Comparison of ENCODE assay signal across 8 cellular contexts in genomic region chr14:22829661-22830328, GRCh38. TPM values are rescaled to one million over a fixed set of nuclear protein-coding genes. Genes with fewer than 3 reads are reported as not detected.
DNase-seq lines count a peak whose midpoint lies in the region; ATAC-seq and TF ChIP-seq lines count a peak whose summit lies in the region.

MRPL52 (plus strand) TSS chr14:22829887; CDS start chr14:22829913, 26 bp downstream.

- peak within 1 kb of the TSS; percentile 90 for H3K27ac Mint-ChIP-seq in activated CD4-positive, alpha-beta memory T cell treated with anti-CD3 and anti-CD28 coated beads, Interleukin-2, amount 10 ng/mL, durations not matched to agents 7 days and 5 days

- H3K27me3 Mint-ChIP-seq in activated CD4-positive, alpha-beta memory T cell treated with anti-CD3 and anti-CD28 coated beads, Interleukin-2, amount 10 ng/mL, durations not matched to agents 7 days and 5 days = no peaks in the 10 kb centered on the region

- ATAC-seq in GM19395 (IDR thresholded peaks at IDR 0.05; ENCODE audit: unreplicated experiment) (peak; percentile 88), HG03565 (IDR thresholded peaks at IDR 0.05; ENCODE audit: unreplicated experiment) (peak; percentile 77), lung (ENCODE audit: insufficient read depth, low FRiP score) (peak; percentile 88)

- CTCF ChIA-PET in activated CD4-positive, alpha-beta memory T cell treated with anti-CD3 and anti-CD28 coated beads, Interleukin-2, amount 10 ng/mL, durations not matched to agents 7 days and 5 days (lab: Charles Lee) = interaction anchor here (0.6 to 3.5 kb wide), 25 partner anchors 8 to 281 kb away, joined by 3 to 16 read pairs (median 4); partner anchors contain the start of genes DAD1, HAUS4, LRP10 and OXA1L

- POLR2A ChIA-PET in activated CD4-positive, alpha-beta memory T cell treated with anti-CD3 and anti-CD28 coated beads, Interleukin-2, amount 10 ng/mL, durations not matched to agents 7 days and 5 days (lab: Charles Lee) = interaction anchor here (0.6 to 2.7 kb wide), 33 partner anchors 9 to 547 kb away, joined by 3 to 23 read pairs (median 4); partner anchors contain the start of genes DAD1, HAUS4, LRP10 and OXA1L

- TF ChIP-seq CTCF in lung (IDR thresholded peaks at IDR 0.05; ENCODE audit: control extremely low read depth, extremely low read depth) = no peak

- H3K9me3 ChIP-seq in lung (ENCODE audit: control insufficient read depth in 2 of 2, insufficient read depth in 1 of 2, low read length in 1 of 2) = peaks cover 0 to 2% of the 10 kb centered on the region in 2 donors

- H3K9me3 Mint-ChIP-seq in activated CD4-positive, alpha-beta memory T cell treated with anti-CD3 and anti-CD28 coated beads, Interleukin-2, amount 10 ng/mL, durations not matched to agents 7 days and 5 days = no peaks in the 10 kb centered on the region

- peaks cover 34% of the 10 kb centered on the region for H3K4me1 Mint-ChIP-seq in activated CD4-positive, alpha-beta memory T cell treated with anti-CD3 and anti-CD28 coated beads, Interleukin-2, amount 10 ng/mL, durations not matched to agents 7 days and 5 days

- peak; percentile 96 for DNase-seq in CD1c-positive myeloid dendritic cell (ENCODE audit: extremely low spot score)
- DNase-seq in NCI-H82 (lab: John Stamatoyannopoulos, UW) = peak; percentile 94
- DNase-seq in activated CD4-positive, alpha-beta memory T cell treated with anti-CD3 and anti-CD28 coated beads, Interleukin-2, amount 10 ng/mL, durations not matched to agents 7 days and 5 days = peak; percentile 93
- DNase-seq in ecto neural progenitor cell (ENCODE audit: low spot score) = peak; percentile 88
- peak; percentile 89 for DNase-seq in lung (ENCODE audit: low spot score)
- peak; percentile 72 to 82 (median 81) for DNase-seq in stimulated activated CD4-positive, alpha-beta T cell treated with anti-CD3 and anti-CD28 coated beads, TNF-alpha, amount 100 ng/mL, for 4 hours (ENCODE audit: low read depth in 3 of 3)

- peak within 1 kb of the TSS; percentile 79 for H3K27ac ChIP-seq in lung (ENCODE audit: low read depth in 1 of 2, low read length in 1 of 2)

- WGBS in lung, 2 donors = 0% methylated on average over 38 of the region's 38 CpGs

- peaks cover 4 to 7% of the 10 kb centered on the region in 2 donors for H3K4me1 ChIP-seq in lung (ENCODE audit: control insufficient read depth in 2 of 2, insufficient read depth in 2 of 2, low read length in 2 of 2)

- peak within 1 kb of the TSS; percentile 90 for H3K4me3 ChIP-seq in lung

- no peaks in the 10 kb centered on the region for H3K27me3 ChIP-seq in lung (ENCODE audit: control insufficient read depth, insufficient read depth)

- peak within 1 kb of the TSS; percentile 87 for H3K4me3 Mint-ChIP-seq in activated CD4-positive, alpha-beta memory T cell treated with anti-CD3 and anti-CD28 coated beads, Interleukin-2, amount 10 ng/mL, durations not matched to agents 7 days and 5 days

- peaks cover 27% of the 10 kb centered on the region for H3K36me3 Mint-ChIP-seq in activated CD4-positive, alpha-beta memory T cell treated with anti-CD3 and anti-CD28 coated beads, Interleukin-2, amount 10 ng/mL, durations not matched to agents 7 days and 5 days (ENCODE audit: low read depth)

- peaks cover 4 to 10% of the 10 kb centered on the region in 2 donors for H3K36me3 ChIP-seq in lung (ENCODE audit: control insufficient read depth in 2 of 2, insufficient read depth in 2 of 2, low read length in 2 of 2)

RNA-seq across cellular contexts. Expression of gene MRPL52, which starts in this region (rescaled TPM):
- total RNA-seq in activated CD4-positive, alpha-beta memory T cell treated with anti-CD3 and anti-CD28 coated beads, Interleukin-2, amount 10 ng/mL, durations not matched to agents 7 days and 5 days = 100 to 1,000 TPM; 108 to 119 TPM
- 100 to 1,000 TPM in 1 of 2 donors, 10 to 100 TPM in 1; 27.5 to 102 TPM for total RNA-seq in lung
- polyA plus RNA-seq in lung = 100 to 1,000 TPM; 105 to 239 TPM

Comparison
In these comparisons a context has a peak if more than half of its experiments do, and no peak if none do; other contexts are left out.
1. Peak in every context shown above with its lines: DNase-seq, ATAC-seq, H3K4me3 ChIP-seq and H3K27ac ChIP-seq.